9 cellular contexts compared by ENCODE assay signal in the genomic region with DNA sequence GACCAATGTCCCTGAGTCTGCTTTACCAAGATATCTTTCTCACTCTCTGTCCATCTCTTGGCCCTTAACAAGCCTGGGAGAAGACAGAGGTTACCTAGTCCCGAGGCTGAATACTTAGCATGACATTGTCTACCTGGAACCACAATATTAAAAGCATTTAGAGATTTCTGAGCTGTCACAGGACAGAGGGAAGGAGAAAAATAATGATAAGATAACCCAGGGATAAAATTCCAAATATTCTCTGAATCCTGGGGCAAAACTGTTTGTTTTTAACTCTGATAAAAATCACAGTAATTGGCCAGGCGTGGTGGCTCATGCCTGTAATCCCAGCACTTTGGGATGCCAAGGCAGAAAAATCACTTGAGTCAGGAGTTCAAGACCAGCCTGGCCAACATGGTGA. TPM values are rescaled to one million over a fixed set of nuclear protein-coding genes. Genes with fewer than 3 reads are reported as not detected.
"Had no signal": no experiment of that assay in that cellular context is flagged by ENCODE, and none has a peak within 500 bp of the region (broad histone marks: within the 10 kb centered on the region; RNA-seq: fewer than 3 reads in every experiment).

No MANE protein-coding gene starts in this region.

- H3K9me3 ChIP-seq: HAP-1 had no signal

- H3K36me3 ChIP-seq: HAP-1 had no signal

- H3K27ac ChIP-seq: GM23248 had no signal

- DNase-seq: GM23248, GOT3, H7, H9, HCEC 1CT, HFFc6 had no signal

- H3K4me3 ChIP-seq: GM23248, GM23338, HAP-1 had no signal

- H3K4me2 ChIP-seq: GM23338 had no signal

- H3K9me3 Mint-ChIP-seq: GM23338, HFFc6 had no signal

- H3K27ac Mint-ChIP-seq: GM23338, H9, HFFc6 had no signal

- H2AFZ ChIP-seq: GM23248, GM23338 had no signal

- H3K4me3 Mint-ChIP-seq: GM23338, H9, HFFc6 had no signal

- H3K4me1 ChIP-seq: HAP-1 had no signal

- H3K9ac ChIP-seq: GM23248 had no signal

RNA-seq across cellular contexts. Expression of a gene that starts 19.9 kb away (rescaled TPM):
- total RNA-seq: GM23248, GM23338, H4, H7, HFFc6 had no signal
- polyA plus RNA-seq: GM23248, GM23338 had no signal
